ENCODE assay signal across 28 cellular contexts in genomic region chr14:53430870-53431269, GRCh38.
"Had no signal": no experiment of that assay in that cellular context is flagged by ENCODE, and none has a peak within 500 bp of the region (broad histone marks: within the 10 kb centered on the region; RNA-seq: fewer than 3 reads in every experiment).

No MANE protein-coding gene starts in this region.

- H3K9me3 Mint-ChIP-seq: activated T-helper 2 cell treated with anti-CD3 and anti-CD28 coated beads, Interferon-gamma antibody, Interleukin-2, Interleukin-4, amounts not matched to agents 10 μg/mL and 5 μg/mL and 100 μg/mL, durations not matched to agents 14 hours and 24 hours and 36 hours had no signal

- H3K79me2 ChIP-seq: parathyroid adenoma had no signal

- H3K27me3 Mint-ChIP-seq: activated naive CD8-positive, alpha-beta T cell treated with anti-CD3 and anti-CD28 coated beads for 36 hours; activated T-cell treated with anti-CD3 and anti-CD28 coated beads, Interleukin-2, amount 50 U/mL, for 24 hours; stimulated activated memory B cell treated with anti-CD40 and anti-IgM and Interleukin-4, amounts not matched to agents 10 μg/mL and 1 μg/mL and 100 μg/mL, for 72 hours had no signal

- H3K9ac ChIP-seq: parathyroid adenoma had no signal

- H3K4me1 ChIP-seq: gastrocnemius medialis, parathyroid adenoma, stomach, suprapubic skin, tibial nerve, uterus had no signal

- H2AFZ ChIP-seq: parathyroid adenoma had no signal

- H3K4me3 Mint-ChIP-seq: activated naive CD8-positive, alpha-beta T cell treated with anti-CD3 and anti-CD28 coated beads for 36 hours; activated T-cell treated with anti-CD3 and anti-CD28 coated beads, Interleukin-2, amount 50 U/mL, for 24 hours; brain; nephron progenitor cell; stimulated activated memory B cell treated with anti-CD40 and anti-IgM and Interleukin-4, amounts not matched to agents 10 μg/mL and 1 μg/mL and 100 μg/mL, for 72 hours; WTC11 had no signal

- H3K4me3 ChIP-seq: gastrocnemius medialis, smooth muscle cell, stomach, suprapubic skin, tibial nerve, uterus had no signal

- H3K36me3 Mint-ChIP-seq: brain; stimulated activated memory B cell treated with anti-CD40 and anti-IgM and Interleukin-4, amounts not matched to agents 10 μg/mL and 1 μg/mL and 100 μg/mL, for 72 hours; WTC11 had no signal

- H3K27me3 ChIP-seq: gastrocnemius medialis, stomach, suprapubic skin, tibial nerve, uterus had no signal

- H3K27ac ChIP-seq: gastrocnemius medialis, parathyroid adenoma, stomach, suprapubic skin, tibial nerve, uterus had no signal

- H3K9me3 ChIP-seq: gastrocnemius medialis, stomach, suprapubic skin, tibial nerve, uterus had no signal

- H3K4me2 ChIP-seq: smooth muscle cell had no signal

- H3K36me3 ChIP-seq: gastrocnemius medialis, stomach, suprapubic skin, tibial nerve, uterus had no signal

- H3K4me1 Mint-ChIP-seq: activated naive CD8-positive, alpha-beta T cell treated with anti-CD3 and anti-CD28 coated beads for 36 hours; brain; stimulated activated memory B cell treated with anti-CD40 and anti-IgM and Interleukin-4, amounts not matched to agents 10 μg/mL and 1 μg/mL and 100 μg/mL, for 72 hours had no signal

- ATAC-seq: esophagus mucosa; gastrocnemius medialis; left cardiac atrium; sciatic nerve; stimulated activated memory B cell treated with anti-CD40 and anti-IgM and Interleukin-4, amounts not matched to agents 10 μg/mL and 1 μg/mL and 100 μg/mL, for 72 hours; WTC11 had no signal

- H3K27ac Mint-ChIP-seq: activated naive CD8-positive, alpha-beta T cell treated with anti-CD3 and anti-CD28 coated beads for 36 hours; activated T-cell treated with anti-CD3 and anti-CD28 coated beads, Interleukin-2, amount 50 U/mL, for 24 hours; activated T-helper 2 cell treated with anti-CD3 and anti-CD28 coated beads, Interferon-gamma antibody, Interleukin-2, Interleukin-4, amounts not matched to agents 10 μg/mL and 5 μg/mL and 100 μg/mL, durations not matched to agents 14 hours and 24 hours and 36 hours; brain; stimulated activated memory B cell treated with anti-CD40 and anti-IgM and Interleukin-4, amounts not matched to agents 10 μg/mL and 1 μg/mL and 100 μg/mL, for 72 hours; WTC11 had no signal

- DNase-seq: activated CD8-positive, alpha-beta memory T cell treated with anti-CD3 and anti-CD28 coated beads for 24 hours; activated CD8-positive, alpha-beta memory T cell treated with anti-CD3 and anti-CD28 coated beads, Interleukin-2, amount 50 U/mL, for 4 hours; activated naive CD4-positive, alpha-beta T cell; activated naive CD8-positive, alpha-beta T cell treated with anti-CD3 and anti-CD28 coated beads for 36 hours; activated T-cell treated with anti-CD3 and anti-CD28 coated beads, Interleukin-2, amount 50 U/mL, for 24 hours; amygdala; dermis blood vessel endothelial cell; effector CD8-positive, alpha-beta T cell; gastrocnemius medialis; hippocampal formation; left cardiac atrium; mesenchymal stem cell; nephron progenitor cell; nucleus accumbens; stimulated activated CD4-positive, alpha-beta T cell treated with anti-CD3 and anti-CD28 coated beads, Interleukin-15, amount 100 ng/mL, for 24 hours; stomach; T-helper 1 cell; uterus had no signal
